Comparison of ENCODE assay signal across 16 cellular contexts in the genomic region with DNA sequence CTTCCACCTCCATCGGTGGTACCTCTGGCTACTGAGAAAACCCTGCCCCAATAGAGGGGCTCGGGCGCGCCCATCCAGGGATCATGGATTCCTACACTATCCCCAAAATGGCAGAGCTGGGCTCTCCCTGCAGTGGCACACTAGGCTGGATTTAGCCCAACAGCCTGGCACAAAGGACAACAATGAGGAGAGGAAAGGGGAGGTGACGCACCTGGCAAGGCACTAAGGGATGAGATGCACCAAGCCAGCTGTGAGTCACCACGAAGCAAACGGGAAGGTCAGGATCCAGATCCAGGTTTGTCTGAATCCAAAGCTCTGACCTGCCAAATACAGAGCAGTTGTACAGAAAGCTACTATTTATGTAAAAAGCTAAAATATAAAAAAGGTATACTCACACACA. TPM values are rescaled to one million over a fixed set of nuclear protein-coding genes. Genes with fewer than 3 reads are reported as not detected.
A peak's percentile ranks its signal among the peaks of the same experiment; 100 is the strongest.
DNase-seq lines count a peak whose midpoint lies in the region; ATAC-seq and TF ChIP-seq lines count a peak whose summit lies in the region.
"Had no signal": no experiment of that assay in that cellular context is flagged by ENCODE, and none has a peak within 500 bp of the region (broad histone marks: within the 10 kb centered on the region; RNA-seq: fewer than 3 reads in every experiment).

No MANE protein-coding gene starts in this region.

- H4K20me1 ChIP-seq in GM23338 (replicated peaks; ENCODE audit: insufficient read depth), result peaks cover 61% of the 10 kb centered on the region
- no peaks in the 10 kb centered on the region; the same call in 1 of the 2 replicates for H4K20me1 ChIP-seq in PC-9 (ENCODE audit: insufficient read depth)

- H3F3A ChIP-seq in GM23338 (replicated peaks; ENCODE audit: low read depth) (no peaks in the 10 kb centered on the region), PC-9 (ENCODE audit: insufficient read depth, low read depth) (peaks cover 3% of the 10 kb centered on the region; the same call in 1 of the 2 replicates)

- H2AFZ ChIP-seq in GM23338 (no peak overlapping the region), PC-9 (no peak overlapping the region)

- H3K4me3 Mint-ChIP-seq in activated CD4-positive, alpha-beta T cell treated with anti-CD3 and anti-CD28 coated beads, Interleukin-2, amount 10 ng/mL, durations not matched to agents 7 days and 5 days, result no peak overlapping the region
- H3K4me3 Mint-ChIP-seq in GM23338 (no peak overlapping the region), naive B cell (peak overlapping the region in 3 of 8 donors; percentile 1 to 52 (median 47))

- no peak for DNase-seq in activated CD4-positive, alpha-beta T cell treated with anti-CD3 and anti-CD28 coated beads, Interleukin-2, amount 10 ng/mL, durations not matched to agents 7 days and 5 days
- DNase-seq in activated CD4-positive, alpha-beta T cell treated with anti-CD3 and anti-CD28 coated beads, Interleukin-2, amount 50 U/mL, for 1 hour, result no peak
- DNase-seq in GM23338 (ENCODE audit: low spot score), result no peak
- peak in 6 of 7 donors; percentile 53 to 76 (median 62) for DNase-seq in adrenal gland
- no peak for DNase-seq in naive B cell
- no peak for DNase-seq in GM19240 (ENCODE audit: insufficient read length, low spot score)
- DNase-seq in sciatic nerve (ENCODE audit: low spot score), result no peak
- DNase-seq in PC-9, result no peak
- DNase-seq: C1 segment of cervical spinal cord, NCI-H1092, NCI-H146, NCI-H510A treated with DMSO at 0.1 percent for 48 hours had no signal

- no peaks in the 10 kb centered on the region for H3K36me3 Mint-ChIP-seq in activated CD4-positive, alpha-beta T cell treated with anti-CD3 and anti-CD28 coated beads, Interleukin-2, amount 10 ng/mL, durations not matched to agents 7 days and 5 days (ENCODE audit: low read depth)
- H3K36me3 Mint-ChIP-seq in GM23338 (ENCODE audit: low read depth) (peaks cover 7% of the 10 kb centered on the region), naive B cell (peaks cover 0 to 4% of the 10 kb centered on the region in 2 donors)

- H3K4me1 ChIP-seq in GM23338 (ENCODE audit: insufficient read depth) (peaks cover 69% of the 10 kb centered on the region), adrenal gland (replicated peaks in 1 of 2) (peaks cover 0 to 6% of the 10 kb centered on the region in 2 donors), PC-9 (replicated peaks; ENCODE audit: insufficient read depth) (no peaks in the 10 kb centered on the region)

- H3K9me2 ChIP-seq in GM23338 (ENCODE audit: insufficient read depth) (no peaks in the 10 kb centered on the region), PC-9 (ENCODE audit: insufficient read depth) (no peaks in the 10 kb centered on the region)

- H3K9me3 Mint-ChIP-seq in activated CD4-positive, alpha-beta T cell treated with anti-CD3 and anti-CD28 coated beads, Interleukin-2, amount 10 ng/mL, durations not matched to agents 7 days and 5 days, result no peaks in the 10 kb centered on the region
- no peaks in the 10 kb centered on the region for H3K9me3 Mint-ChIP-seq in GM23338
- H3K9me3 Mint-ChIP-seq in naive B cell, result no peaks in the 10 kb centered on the region

- H3K27me3 ChIP-seq in GM23338 (ENCODE audit: insufficient read depth), result no peaks in the 10 kb centered on the region
- H3K27me3 ChIP-seq in adrenal gland, result no peaks in the 10 kb centered on the region
- no peaks in the 10 kb centered on the region for H3K27me3 ChIP-seq in PC-9 (ENCODE audit: insufficient read depth, low read depth)

- H3K36me3 ChIP-seq in GM23338 (ENCODE audit: insufficient read depth), result no peaks in the 10 kb centered on the region
- no peaks in the 10 kb centered on the region for H3K36me3 ChIP-seq in adrenal gland (replicated peaks in 1 of 2)
- no peaks in the 10 kb centered on the region for H3K36me3 ChIP-seq in PC-9 (ENCODE audit: low read depth)

- peak overlapping the region; percentile 52; the same call in 1 of the 2 replicates for H3K27ac ChIP-seq in GM23338 (ENCODE audit: low read depth)
- H3K27ac ChIP-seq in adrenal gland, result peak overlapping the region in 1 of 5 donors; percentile 10
- H3K27ac ChIP-seq in PC-9, result no peak overlapping the region
- H3K27ac ChIP-seq: KMS-11 had no signal

- H3K9me3 ChIP-seq in adrenal gland (replicated peaks in 1 of 3) (no peaks in the 10 kb centered on the region), PC-9 (ENCODE audit: insufficient read depth, low read depth) (no peaks in the 10 kb centered on the region)

- H3K27me3 Mint-ChIP-seq in activated CD4-positive, alpha-beta T cell treated with anti-CD3 and anti-CD28 coated beads, Interleukin-2, amount 10 ng/mL, durations not matched to agents 7 days and 5 days, result no peaks in the 10 kb centered on the region
- H3K27me3 Mint-ChIP-seq in GM23338 (ENCODE audit: insufficient read depth, low read depth, poor library complexity), result peaks cover 5% of the 10 kb centered on the region
- no peaks in the 10 kb centered on the region for H3K27me3 Mint-ChIP-seq in naive B cell

- no TSS peak for BruUV-seq in PC-9 (replicated peaks; lab: Mats Ljungman, UMichigan)

- POLR2A ChIA-PET in activated CD4-positive, alpha-beta T cell treated with anti-CD3 and anti-CD28 coated beads, Interleukin-2, amount 10 ng/mL, durations not matched to agents 7 days and 5 days (lab: Charles Lee), result no interaction called here
- POLR2A ChIA-PET in PC-9 (lab: Charles Lee; ENCODE audit: unreplicated experiment), result no interaction called here

- peaks cover 3% of the 10 kb centered on the region for H3K4me1 Mint-ChIP-seq in activated CD4-positive, alpha-beta T cell treated with anti-CD3 and anti-CD28 coated beads, Interleukin-2, amount 10 ng/mL, durations not matched to agents 7 days and 5 days
- peaks cover 70% of the 10 kb centered on the region for H3K4me1 Mint-ChIP-seq in GM23338
- H3K4me1 Mint-ChIP-seq in naive B cell, result peaks cover 70 to 93% (median 75%) of the 10 kb centered on the region in 3 donors

- ATAC-seq in GM23338, result no peak
- ATAC-seq in naive B cell (ENCODE audit: low read depth in 2 of 2), result no peak
- ATAC-seq in sciatic nerve, result no peak

- no peak for TF ChIP-seq POLR2A in adrenal gland (IDR thresholded peaks at IDR 0.05)

- H3K4me2 ChIP-seq in GM23338 (no peak overlapping the region), PC-9 (no peak overlapping the region)
- H3K4me2 ChIP-seq: KMS-11 had no signal

- H3K4me3 ChIP-seq in GM23338, result no peak overlapping the region
- no peak overlapping the region for H3K4me3 ChIP-seq in adrenal gland
- no peak overlapping the region for H3K4me3 ChIP-seq in PC-9

- H3K79me2 ChIP-seq in GM23338 (replicated peaks; ENCODE audit: insufficient read depth) (peaks cover 100% of the 10 kb centered on the region), PC-9 (ENCODE audit: low read depth) (peaks cover 51% of the 10 kb centered on the region)

- peak overlapping the region; percentile 9 for H3K27ac Mint-ChIP-seq in activated CD4-positive, alpha-beta T cell treated with anti-CD3 and anti-CD28 coated beads, Interleukin-2, amount 10 ng/mL, durations not matched to agents 7 days and 5 days
- H3K27ac Mint-ChIP-seq in GM23338, result peak overlapping the region; percentile 47; the same call in 1 of the 2 replicates
- peak overlapping the region in 5 of 6 donors; percentile 32 to 95 (median 69) for H3K27ac Mint-ChIP-seq in naive B cell

- TF ChIP-seq CTCF in GM23338 (conservative IDR thresholded peaks at IDR 0.05; ENCODE audit: low read depth in 2 of 2) (no peak), adrenal gland (IDR thresholded peaks at IDR 0.05) (no peak), PC-9 (conservative IDR thresholded peaks at IDR 0.05) (no peak)

- intact Hi-C loops in adrenal gland (cut with DNase I) (no loop called here), sciatic nerve (cut with DNase I) (no loop called here), PC-9 (cut with micrococcal nuclease; ENCODE audit: unreplicated experiment) (no loop called here)

- 68 to 80% (median 74%) methylated on average over 5 to 7 of the region's 7 CpGs for WGBS in adrenal gland, 4 donors

- CTCF ChIA-PET in activated CD4-positive, alpha-beta T cell treated with anti-CD3 and anti-CD28 coated beads, Interleukin-2, amount 10 ng/mL, durations not matched to agents 7 days and 5 days (lab: Charles Lee), result interaction anchor here (0.6 to 1.5 kb wide), 6 partner anchors 10 to 329 kb away, joined by 3 to 7 read pairs (median 4); no protein-coding TSS in a partner anchor
- CTCF ChIA-PET in PC-9 (lab: Charles Lee), result interaction anchor here (1.3 kb wide), 1 partner anchor 23 kb away, joined by 3 read pairs; no protein-coding TSS in a partner anchor

TF ChIP-seq in GM23338, 12 proteins besides CTCF, POLR2A, EP300 and RAD21 (continues in another document):
- TF ChIP-seq ZNF114 (CRISPR knock-in tag; IDR thresholded peaks at IDR 0.05), result no peak

RNA-seq across cellular contexts. Expression of a gene that starts 18.1 kb away (rescaled TPM):
- total RNA-seq in activated CD4-positive, alpha-beta T cell treated with anti-CD3 and anti-CD28 coated beads, Interleukin-2, amount 10 ng/mL, durations not matched to agents 7 days and 5 days, result 10 to 100 TPM; 30.5 to 31.3 TPM
- total RNA-seq in GM23338 (2014; rRNA removed; shearing (Covaris generic)), result 73.7 and 79.4 TPM in 2 replicates
- polyA plus RNA-seq in GM23338 (2016; fragmentation: Nextera tagmentation; extraction: Ambion mirVana) (30.4 and 30.9 TPM in 2 replicates), adrenal gland (10 to 100 TPM in 2 of 3 donors, 1 to 10 TPM in 1; 9.8 to 21.3 (median 12.4) TPM), naive B cell (ENCODE audit: low read depth in 6 of 6) (10 to 100 TPM; 11.0 to 26.0 (median 16.4) TPM)
- total RNA-seq in adrenal gland (10 to 100 TPM; 11.4 to 21.8 (median 17.9) TPM), sciatic nerve (27.1 TPM), PC-9 (2021) (27.4 and 28.0 TPM in 2 replicates)

RNA-seq across cellular contexts. Expression of a gene that starts 32.5 kb away (rescaled TPM):
- not detected for total RNA-seq in activated CD4-positive, alpha-beta T cell treated with anti-CD3 and anti-CD28 coated beads, Interleukin-2, amount 10 ng/mL, durations not matched to agents 7 days and 5 days
- total RNA-seq in GM23338 (2014; rRNA removed; shearing (Covaris generic)), result 0.28 and 1.3 TPM in 2 replicates
- 0.73 and 1.0 TPM in 2 replicates for polyA plus RNA-seq in GM23338 (2016; fragmentation: Nextera tagmentation; extraction: Ambion mirVana)
- total RNA-seq in adrenal gland, result not detected
- under 1 TPM in 2 of 3 donors, not detected in 1; 0.30 to 0.40 TPM for polyA plus RNA-seq in adrenal gland
- polyA plus RNA-seq in naive B cell (ENCODE audit: low read depth in 6 of 6), result 1 to 10 TPM in 1 of 6 donors, under 1 TPM in 2, not detected in 3; 0.24 to 1.2 (median 0.43) TPM
- total RNA-seq in sciatic nerve, result not detected
- total RNA-seq in PC-9 (2021), result 0.65 TPM in 1 of 2 replicates, not detected in the other
- total RNA-seq: A172, M059J, SK-MEL-5 had no signal

RNA-seq across cellular contexts. Expression of a gene that starts 50.5 kb away (rescaled TPM):
- 1 to 10 TPM; 1.4 to 1.6 TPM for total RNA-seq in activated CD4-positive, alpha-beta T cell treated with anti-CD3 and anti-CD28 coated beads, Interleukin-2, amount 10 ng/mL, durations not matched to agents 7 days and 5 days
- total RNA-seq in GM23338 (2014; rRNA removed; shearing (Covaris generic)), result 3.2 and 7.4 TPM in 2 replicates
- polyA plus RNA-seq in GM23338 (2016; fragmentation: Nextera tagmentation; extraction: Ambion mirVana), result 0.63 and 1.3 TPM in 2 replicates
- 10 to 100 TPM in 2 of 8 donors, 1 to 10 TPM in 6; 1.8 to 15.3 (median 4.7) TPM for total RNA-seq in adrenal gland
- polyA plus RNA-seq in adrenal gland, result 10 to 100 TPM in 2 of 3 donors, under 1 TPM in 1; 0.53 to 14.0 (median 10.3) TPM
- polyA plus RNA-seq in naive B cell (ENCODE audit: low read depth in 6 of 6), result 1 to 10 TPM in 1 of 6 donors, under 1 TPM in 1, not detected in 4; 0.22 to 1.7 TPM
- total RNA-seq in sciatic nerve, result 19.4 TPM
- total RNA-seq in PC-9 (2021), result 5.5 and 9.3 TPM in 2 replicates

Comparison
In these comparisons a context has a peak if more than half of its experiments do, and no peak if none do; other contexts are left out.
1. DNase-seq: peak in adrenal gland (6 of 7); none in activated CD4-positive, alpha-beta T cell treated with anti-CD3 and anti-CD28 coated beads, Interleukin-2, amount 10 ng/mL, durations not matched to agents 7 days and 5 days (single experiment), activated CD4-positive, alpha-beta T cell treated with anti-CD3 and anti-CD28 coated beads, Interleukin-2, amount 50 U/mL, for 1 hour (single experiment), GM23338 (single experiment), naive B cell (single experiment), GM19240 (single experiment), sciatic nerve (single experiment) and PC-9 (0 of 2).
2. H3K27ac Mint-ChIP-seq: peak in every context shown above with its lines; median percentile 69 in naive B cell; 47 in GM23338; 9 in activated CD4-positive, alpha-beta T cell treated with anti-CD3 and anti-CD28 coated beads, Interleukin-2, amount 10 ng/mL, durations not matched to agents 7 days and 5 days.